23 cellular contexts compared by ENCODE assay signal in the genomic region with DNA sequence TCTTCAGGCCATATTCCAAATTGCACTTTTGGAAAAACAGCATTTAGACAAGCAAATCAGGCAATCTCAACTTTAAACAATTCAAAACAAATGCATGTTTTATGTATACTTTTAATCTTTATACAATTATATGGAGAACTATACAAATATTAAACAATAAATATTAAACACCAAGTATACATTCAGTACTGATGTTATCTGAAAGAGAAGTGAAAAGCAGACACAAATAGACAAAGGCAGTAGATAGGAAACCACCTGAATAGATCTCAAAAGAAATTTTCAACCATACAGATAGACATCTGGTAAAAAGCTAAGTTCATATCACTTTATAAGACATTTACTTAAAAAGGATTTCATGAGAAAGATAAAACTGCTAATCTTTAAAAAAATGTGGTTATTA.
DNase-seq lines count a peak whose midpoint lies in the region; ATAC-seq, FAIRE-seq and TF ChIP-seq lines count a peak whose summit lies in the region.
"Had no signal": no experiment of that assay in that cellular context is flagged by ENCODE, and none has a peak within 500 bp of the region (broad histone marks: within the 10 kb centered on the region; RNA-seq: fewer than 3 reads in every experiment).

No MANE protein-coding gene starts in this region.

- CTCF ChIA-PET in MCF 10A (lab: Yijun Ruan, JAX), result no interaction called here

- no peaks in the 10 kb centered on the region for H3K79me2 ChIP-seq in hepatocyte

- TF ChIP-seq CTCF in MCF 10A (IDR thresholded peaks at IDR 0.05; ENCODE audit: unreplicated experiment), result no peak
- TF ChIP-seq CTCF in hepatocyte (IDR thresholded peaks at IDR 0.05; ENCODE audit: poor library complexity), result no peak

- no peaks in the 10 kb centered on the region for H3K27me3 Mint-ChIP-seq in MCF 10A (ENCODE audit: insufficient read depth, unreplicated experiment)
- H3K27me3 Mint-ChIP-seq: B cell; CD4-positive, alpha-beta T cell had no signal

- no peak overlapping the region for H2AFZ ChIP-seq in hepatocyte

- FAIRE-seq in G401.6 (lab: Jason Lieb, UNC) (peak; percentile 6), islet of Langerhans (lab: Jason Lieb, UNC) (peak; percentile 70)
- FAIRE-seq: A549, D721Med, GM12878, GM19239 had no signal

- H3K9me3 Mint-ChIP-seq in MCF 10A (ENCODE audit: unreplicated experiment), result no peaks in the 10 kb centered on the region
- H3K9me3 Mint-ChIP-seq: CD4-positive, alpha-beta T cell; CD8-positive, alpha-beta T cell had no signal

- intact Hi-C loops in MCF 10A (cut with micrococcal nuclease), result no loop called here

- no peaks in the 10 kb centered on the region for H3K27me3 ChIP-seq in hepatocyte
- H3K27me3 ChIP-seq: BLaER1 treated with 17β-estradiol and CSF1 and Interleukin-3, amounts not matched to agents 10 nM and 100 nM had no signal

- no peaks in the 10 kb centered on the region for H3K4me1 ChIP-seq in hepatocyte (ENCODE audit: insufficient read depth)
- H3K4me1 ChIP-seq: A549; BLaER1 treated with 17β-estradiol and CSF1 and Interleukin-3, amounts not matched to agents 10 nM and 100 nM had no signal

- no peaks in the 10 kb centered on the region for H3K36me3 ChIP-seq in hepatocyte (replicated peaks; ENCODE audit: insufficient read depth, low read depth)
- H3K36me3 ChIP-seq: BLaER1 treated with 17β-estradiol and CSF1 and Interleukin-3, amounts not matched to agents 10 nM and 100 nM had no signal

- H3K4me3 Mint-ChIP-seq in MCF 10A (ENCODE audit: unreplicated experiment), result no peak overlapping the region
- H3K4me3 Mint-ChIP-seq: B cell; CD4-positive, alpha-beta T cell; CD8-positive, alpha-beta T cell had no signal

- DNase-seq in MCF 10A (ENCODE audit: unreplicated experiment), result no peak
- no peak for DNase-seq in hepatocyte (ENCODE audit: low spot score)
- no peak for DNase-seq in T-helper 9 cell
- DNase-seq: AML-193; Caco-2; Calu3; CD4-positive, alpha-beta T cell; CD8-positive, alpha-beta T cell; DMS79 treated with DMSO at 0.1 percent for 48 hours; GDM1 had no signal

- no peaks in the 10 kb centered on the region for H3K9me3 ChIP-seq in hepatocyte (ENCODE audit: low read depth)
- H3K9me3 ChIP-seq: A549; BLaER1 treated with 17β-estradiol and CSF1 and Interleukin-3, amounts not matched to agents 10 nM and 100 nM; Caco-2 had no signal

- peaks cover 3% of the 10 kb centered on the region for H3K36me3 Mint-ChIP-seq in MCF 10A (ENCODE audit: insufficient read depth, unreplicated experiment)

- H3K27ac ChIP-seq in hepatocyte, result no peak overlapping the region
- H3K27ac ChIP-seq: 22Rv1; A549; BLaER1 treated with 17β-estradiol and CSF1 and Interleukin-3, amounts not matched to agents 10 nM and 100 nM; C4-2B had no signal

- POLR2A ChIA-PET in MCF 10A (lab: Yijun Ruan, JAX), result interaction anchor here (2.0 kb wide), 1 partner anchor 12 kb away, joined by 5 read pairs; no protein-coding TSS in a partner anchor

- no peaks in the 10 kb centered on the region for H3K9me2 ChIP-seq in hepatocyte (replicated peaks; ENCODE audit: insufficient read depth)

- no peak overlapping the region for H3K4me2 ChIP-seq in hepatocyte
- H3K4me2 ChIP-seq: A549; BLaER1 treated with 17β-estradiol and CSF1 and Interleukin-3, amounts not matched to agents 10 nM and 100 nM had no signal

- no peaks in the 10 kb centered on the region for H3K4me1 Mint-ChIP-seq in MCF 10A (ENCODE audit: insufficient read depth, unreplicated experiment)
- H3K4me1 Mint-ChIP-seq: B cell had no signal

- no peak overlapping the region for H3K27ac Mint-ChIP-seq in MCF 10A (ENCODE audit: low read depth, unreplicated experiment)
- H3K27ac Mint-ChIP-seq: B cell; CD4-positive, alpha-beta T cell; CD8-positive, alpha-beta T cell had no signal

- H3K4me3 ChIP-seq in hepatocyte, result no peak overlapping the region
- H3K4me3 ChIP-seq: A549; BLaER1 treated with 17β-estradiol and CSF1 and Interleukin-3, amounts not matched to agents 10 nM and 100 nM; GM12878 had no signal

- BruUV-seq in MCF 10A (replicated peaks; lab: Mats Ljungman, UMichigan), result no TSS peak

- no peaks in the 10 kb centered on the region for H4K20me1 ChIP-seq in hepatocyte (ENCODE audit: insufficient read depth, poor library complexity, severe bottlenecking)
- H4K20me1 ChIP-seq: BLaER1 treated with 17β-estradiol and CSF1 and Interleukin-3, amounts not matched to agents 10 nM and 100 nM had no signal

- ATAC-seq in GM18868 (IDR thresholded peaks at IDR 0.05; ENCODE audit: unreplicated experiment), result peak; percentile 65
- peak; percentile 44 for ATAC-seq in HG02885 (IDR thresholded peaks at IDR 0.05; ENCODE audit: poor library complexity, unreplicated experiment)
- no peak for ATAC-seq in GM18502 (IDR thresholded peaks at IDR 0.05; ENCODE audit: poor library complexity, unreplicated experiment)
- ATAC-seq: A549; CD8-positive, alpha-beta T cell; GM12878 had no signal
